ENCODE assay signal across 23 cellular contexts in genomic region chr9:120857481-120857880, GRCh38. TPM values are rescaled to one million over a fixed set of nuclear protein-coding genes. Genes with fewer than 3 reads are reported as not detected.
DNase-seq lines count a peak whose midpoint lies in the region; ATAC-seq and TF ChIP-seq lines count a peak whose summit lies in the region.
"Had no signal": no experiment of that assay in that cellular context is flagged by ENCODE, and none has a peak within 500 bp of the region (broad histone marks: within the 10 kb centered on the region; RNA-seq: fewer than 3 reads in every experiment).

No MANE protein-coding gene starts in this region.

- no peak for DNase-seq in Right ventricle myocardium superior
- DNase-seq in left ventricle myocardium inferior = no peak
- DNase-seq in NCI-H69 (lab: John Stamatoyannopoulos, UW) = peak; percentile 60
- DNase-seq in heart right ventricle = peak in 1 of 2 donors; percentile 43
- DNase-seq in CD8-positive, alpha-beta T cell = no peak
- DNase-seq: activated CD4-positive, alpha-beta T cell treated with anti-CD3 and anti-CD28 coated beads for 1 hour; activated naive CD4-positive, alpha-beta T cell treated with Interleukin-2 at 50 U/mL for 16 hours; Caco-2; esophagus squamous epithelium; GDM1; H9; left lung; NCI-H187 treated with DMSO at 0.1 percent for 48 hours; NCI-H524 treated with DMSO at 0.1 percent for 48 hours; stimulated activated CD4-positive, alpha-beta T cell treated with anti-CD3 and anti-CD28 coated beads, Interleukin-4, amount 100 ng/mL, for 4 hours; testis had no signal

- peak overlapping the region; percentile 43 for H3K27ac Mint-ChIP-seq in stimulated activated memory B cell treated with anti-CD40 and anti-IgM and Interleukin-4, amounts not matched to agents 10 μg/mL and 1 μg/mL and 100 μg/mL, for 72 hours
- no peak overlapping the region for H3K27ac Mint-ChIP-seq in CD8-positive, alpha-beta T cell
- H3K27ac Mint-ChIP-seq: H9, IgD-negative memory B cell had no signal

- no peak for TF ChIP-seq EP300 in gastroesophageal sphincter (IDR thresholded peaks at IDR 0.05)

- H3K4me3 ChIP-seq in left ventricle myocardium inferior (no peak overlapping the region), heart right ventricle (no peak overlapping the region), gastroesophageal sphincter (no peak overlapping the region)
- H3K4me3 ChIP-seq in CD8-positive, alpha-beta T cell (ENCODE audit: low read depth, low read length) = no peak overlapping the region
- H3K4me3 ChIP-seq: esophagus squamous epithelium, GM12878, left lung, skin epidermis, testis had no signal

- TF ChIP-seq CTCF in left ventricle myocardium inferior (IDR thresholded peaks at IDR 0.05; ENCODE audit: borderline replicate concordance) = no peak
- TF ChIP-seq CTCF in heart right ventricle (IDR thresholded peaks at IDR 0.05) = no peak
- TF ChIP-seq CTCF in gastroesophageal sphincter (IDR thresholded peaks at IDR 0.05) = no peak
- no peak for TF ChIP-seq CTCF in CD8-positive, alpha-beta T cell (IDR thresholded peaks at IDR 0.05)

- WGBS in heart right ventricle, 2 donors = 66 to 74% methylated on average over 7 of the region's 7 CpGs
- WGBS in gastroesophageal sphincter (ENCODE audit: low coverage in 1 of 2), 2 donors = 56% methylated on average over 3 of the region's 7 CpGs; no CpG with 5 or more reads in 1 of the 2 donors

- no peak overlapping the region for H3K27ac ChIP-seq in left ventricle myocardium inferior (replicated peaks)
- H3K27ac ChIP-seq in heart right ventricle = no peak overlapping the region
- H3K27ac ChIP-seq in gastroesophageal sphincter = no peak overlapping the region
- H3K27ac ChIP-seq in CD8-positive, alpha-beta T cell (ENCODE audit: low read depth, low read length) = no peak overlapping the region
- H3K27ac ChIP-seq: left lung, parathyroid adenoma, testis had no signal

- intact Hi-C loops in Right ventricle myocardium superior (cut with DNase I) (no loop called here), left ventricle myocardium inferior (cut with micrococcal nuclease) (no loop called here), heart right ventricle (cut with DNase I) (no loop called here)
- intact Hi-C loops in CD8-positive, alpha-beta T cell (cut with DNase I, micrococcal nuclease) = no loop called here

- peaks cover 9% of the 10 kb centered on the region for H3K4me1 Mint-ChIP-seq in stimulated activated memory B cell treated with anti-CD40 and anti-IgM and Interleukin-4, amounts not matched to agents 10 μg/mL and 1 μg/mL and 100 μg/mL, for 72 hours
- peaks cover 15% of the 10 kb centered on the region for H3K4me1 Mint-ChIP-seq in CD8-positive, alpha-beta T cell (ENCODE audit: low read depth)

- TF ChIP-seq POLR2A in gastroesophageal sphincter (IDR thresholded peaks at IDR 0.05) = no peak

- no peaks in the 10 kb centered on the region for H3K9me3 Mint-ChIP-seq in stimulated activated memory B cell treated with anti-CD40 and anti-IgM and Interleukin-4, amounts not matched to agents 10 μg/mL and 1 μg/mL and 100 μg/mL, for 72 hours
- H3K9me3 Mint-ChIP-seq in CD8-positive, alpha-beta T cell = no peaks in the 10 kb centered on the region
- H3K9me3 Mint-ChIP-seq: H9, IgD-negative memory B cell had no signal

- H3K36me3 ChIP-seq in left ventricle myocardium inferior = peaks cover 35% of the 10 kb centered on the region
- H3K36me3 ChIP-seq in heart right ventricle = peaks cover 0 to 89% (median 15%) of the 10 kb centered on the region in 9 donors
- peaks cover 0 to 85% of the 10 kb centered on the region in 2 donors for H3K36me3 ChIP-seq in gastroesophageal sphincter
- peaks cover 45% of the 10 kb centered on the region for H3K36me3 ChIP-seq in CD8-positive, alpha-beta T cell (ENCODE audit: insufficient read depth, low read length)

- H3K9me3 ChIP-seq in left ventricle myocardium inferior (replicated peaks) = no peaks in the 10 kb centered on the region
- no peaks in the 10 kb centered on the region for H3K9me3 ChIP-seq in heart right ventricle
- no peaks in the 10 kb centered on the region for H3K9me3 ChIP-seq in gastroesophageal sphincter
- H3K9me3 ChIP-seq in CD8-positive, alpha-beta T cell (ENCODE audit: low read length) = no peaks in the 10 kb centered on the region
- H3K9me3 ChIP-seq: Caco-2, esophagus squamous epithelium, left lung, testis had no signal

- CTCF ChIA-PET in CD8-positive, alpha-beta T cell (lab: Charles Lee) = interaction anchor here (1.1 kb wide), 1 partner anchor 11 kb away, joined by 3 read pairs; no protein-coding TSS in a partner anchor

- H3K36me3 Mint-ChIP-seq in stimulated activated memory B cell treated with anti-CD40 and anti-IgM and Interleukin-4, amounts not matched to agents 10 μg/mL and 1 μg/mL and 100 μg/mL, for 72 hours = peaks cover 40% of the 10 kb centered on the region
- peaks cover 77% of the 10 kb centered on the region for H3K36me3 Mint-ChIP-seq in CD8-positive, alpha-beta T cell

- no peaks in the 10 kb centered on the region for H3K27me3 Mint-ChIP-seq in stimulated activated memory B cell treated with anti-CD40 and anti-IgM and Interleukin-4, amounts not matched to agents 10 μg/mL and 1 μg/mL and 100 μg/mL, for 72 hours
- H3K27me3 Mint-ChIP-seq in CD8-positive, alpha-beta T cell (ENCODE audit: low read depth) = no peaks in the 10 kb centered on the region
- H3K27me3 Mint-ChIP-seq: IgD-negative memory B cell had no signal

- ATAC-seq in Right ventricle myocardium superior (ENCODE audit: poor library complexity) (peak; percentile 70), heart right ventricle (peak in 5 of 8 donors; percentile 39 to 78 (median 68)), gastroesophageal sphincter (no peak), GM18873 (IDR thresholded peaks at IDR 0.05; ENCODE audit: low FRiP score, unreplicated experiment) (no peak)
- ATAC-seq in stimulated activated memory B cell treated with anti-CD40 and anti-IgM and Interleukin-4, amounts not matched to agents 10 μg/mL and 1 μg/mL and 100 μg/mL, for 72 hours = no peak
- no peak for ATAC-seq in CD8-positive, alpha-beta T cell
- ATAC-seq: GM12878 had no signal

- H3K4me1 ChIP-seq in left ventricle myocardium inferior (peaks cover 7% of the 10 kb centered on the region), heart right ventricle (peaks cover 0 to 17% (median 6%) of the 10 kb centered on the region in 9 donors), gastroesophageal sphincter (no peaks in the 10 kb centered on the region)
- no peaks in the 10 kb centered on the region for H3K4me1 ChIP-seq in CD8-positive, alpha-beta T cell (ENCODE audit: insufficient read depth, low read length)
- H3K4me1 ChIP-seq: Caco-2, left lung, parathyroid adenoma, testis had no signal

- H3K27me3 ChIP-seq in left ventricle myocardium inferior (ENCODE audit: low read depth) = no peaks in the 10 kb centered on the region
- no peaks in the 10 kb centered on the region for H3K27me3 ChIP-seq in heart right ventricle
- H3K27me3 ChIP-seq in gastroesophageal sphincter = no peaks in the 10 kb centered on the region
- no peaks in the 10 kb centered on the region for H3K27me3 ChIP-seq in CD8-positive, alpha-beta T cell (ENCODE audit: insufficient read depth, low read length)
- H3K27me3 ChIP-seq: esophagus squamous epithelium, left lung, testis had no signal

- POLR2A ChIA-PET in CD8-positive, alpha-beta T cell (lab: Charles Lee) = interaction anchor here (2.1 to 3.2 kb wide), 3 partner anchors 10 to 13 kb away, joined by 8 to 14 read pairs (median 9); no protein-coding TSS in a partner anchor

- no peak overlapping the region for H3K4me3 Mint-ChIP-seq in stimulated activated memory B cell treated with anti-CD40 and anti-IgM and Interleukin-4, amounts not matched to agents 10 μg/mL and 1 μg/mL and 100 μg/mL, for 72 hours
- H3K4me3 Mint-ChIP-seq in CD8-positive, alpha-beta T cell = no peak overlapping the region
- H3K4me3 Mint-ChIP-seq: H9, IgD-negative memory B cell had no signal

RNA-seq across cellular contexts. Expression of gene PSMD5, which starts 14.8 kb away (rescaled TPM):
- total RNA-seq in Right ventricle myocardium superior (14.3 TPM), left ventricle myocardium inferior (16.2 TPM), heart right ventricle (10 to 100 TPM in 8 of 10 donors, 1 to 10 TPM in 2; 7.7 to 22.8 (median 15.4) TPM), gastroesophageal sphincter (10 to 100 TPM; 26.8 to 42.8 (median 33.2) TPM)
- 1 to 10 TPM; 8.0 to 9.4 TPM for polyA plus RNA-seq in heart right ventricle
- total RNA-seq in CD8-positive, alpha-beta T cell = 10 to 100 TPM; 38.5 to 58.2 TPM

RNA-seq across cellular contexts. Expression of gene PHF19, which starts 19.5 kb away (rescaled TPM):
- 11.9 TPM for total RNA-seq in Right ventricle myocardium superior
- total RNA-seq in left ventricle myocardium inferior = 13.0 TPM
- 10 to 100 TPM in 8 of 10 donors, 1 to 10 TPM in 2; 9.2 to 24.0 (median 13.4) TPM for total RNA-seq in heart right ventricle
- 10 to 100 TPM; 10.2 to 12.5 TPM for polyA plus RNA-seq in heart right ventricle
- total RNA-seq in gastroesophageal sphincter = 10 to 100 TPM; 27.0 to 82.5 (median 54.3) TPM
- total RNA-seq in CD8-positive, alpha-beta T cell = 10 to 100 TPM; 47.3 to 48.5 TPM

Comparison
In these comparisons a context has a peak if more than half of its experiments do, and no peak if none do; other contexts are left out.
1. ATAC-seq: peak in Right ventricle myocardium superior (single experiment) and heart right ventricle (5 of 8); none in stimulated activated memory B cell treated with anti-CD40 and anti-IgM and Interleukin-4, amounts not matched to agents 10 μg/mL and 1 μg/mL and 100 μg/mL, for 72 hours (single experiment), gastroesophageal sphincter (single experiment), GM18873 (single experiment) and CD8-positive, alpha-beta T cell (single experiment).